ENCODE assay signal across 8 cellular contexts in genomic region chr7:83655951-83656556, GRCh38. TPM values are rescaled to one million over a fixed set of nuclear protein-coding genes. Genes with fewer than 3 reads are reported as not detected.
DNase-seq lines count a peak whose midpoint lies in the region; ATAC-seq lines count a peak whose summit lies in the region.

No MANE protein-coding gene starts in this region.

- H3K4me3 Mint-ChIP-seq in activated naive CD4-positive, alpha-beta T cell treated with anti-CD3 and anti-CD28 coated beads for 36 hours, result no peak overlapping the region
- no peak overlapping the region for H3K4me3 Mint-ChIP-seq in activated naive CD8-positive, alpha-beta T cell treated with anti-CD3 and anti-CD28 coated beads for 36 hours

- intact Hi-C loops in activated naive CD4-positive, alpha-beta T cell treated with anti-CD3 and anti-CD28 coated beads for 36 hours (cut with micrococcal nuclease), result loop anchor here (1.0 kb wide), 2 partner anchors 245 to 846 kb away; no protein-coding TSS in a partner anchor

- ATAC-seq in activated naive CD4-positive, alpha-beta T cell treated with anti-CD3 and anti-CD28 coated beads, Interleukin-2, amount 50 U/mL, for 72 hours, result no peak
- ATAC-seq in HG02678 (IDR thresholded peaks at IDR 0.05; ENCODE audit: unreplicated experiment) (peak; percentile 83), left lobe of liver (peak; percentile 77)

- no peaks in the 10 kb centered on the region for H3K27me3 Mint-ChIP-seq in activated naive CD4-positive, alpha-beta T cell treated with anti-CD3 and anti-CD28 coated beads for 36 hours (ENCODE audit: low read depth)
- H3K27me3 Mint-ChIP-seq in activated naive CD8-positive, alpha-beta T cell treated with anti-CD3 and anti-CD28 coated beads for 36 hours, result no peaks in the 10 kb centered on the region

- DNase-seq in activated naive CD4-positive, alpha-beta T cell treated with anti-CD3 and anti-CD28 coated beads for 36 hours, result peak; percentile 13
- no peak for DNase-seq in activated naive CD4-positive, alpha-beta T cell treated with anti-CD3 and anti-CD28 coated beads, Interleukin-2, amount 50 U/mL, for 72 hours (ENCODE audit: low spot score in 2 of 2)
- DNase-seq in NCI-H1417 treated with DMSO at 0.1 percent for 48 hours (lab: John Stamatoyannopoulos, UW) (peak; percentile 49), astrocyte of the hippocampus (ENCODE audit: low read depth, low spot score) (peak; percentile 70), left lobe of liver (ENCODE audit: low spot score) (no peak), cortex of kidney (lab: John Stamatoyannopoulos, UW) (no peak)
- no peak for DNase-seq in activated naive CD8-positive, alpha-beta T cell treated with anti-CD3 and anti-CD28 coated beads for 36 hours

- H3K36me3 Mint-ChIP-seq in activated naive CD4-positive, alpha-beta T cell treated with anti-CD3 and anti-CD28 coated beads for 36 hours (ENCODE audit: low read depth), result no peaks in the 10 kb centered on the region
- H3K36me3 Mint-ChIP-seq in activated naive CD4-positive, alpha-beta T cell treated with anti-CD3 and anti-CD28 coated beads, Interleukin-2, amount 50 U/mL, for 72 hours, result no peaks in the 10 kb centered on the region
- no peaks in the 10 kb centered on the region for H3K36me3 Mint-ChIP-seq in activated naive CD8-positive, alpha-beta T cell treated with anti-CD3 and anti-CD28 coated beads for 36 hours

- no peak overlapping the region for H3K27ac Mint-ChIP-seq in activated naive CD4-positive, alpha-beta T cell treated with anti-CD3 and anti-CD28 coated beads for 36 hours
- no peak overlapping the region for H3K27ac Mint-ChIP-seq in activated naive CD4-positive, alpha-beta T cell treated with anti-CD3 and anti-CD28 coated beads, Interleukin-2, amount 50 U/mL, for 72 hours
- no peak overlapping the region for H3K27ac Mint-ChIP-seq in activated naive CD8-positive, alpha-beta T cell treated with anti-CD3 and anti-CD28 coated beads for 36 hours

- H3K9me3 Mint-ChIP-seq in activated naive CD4-positive, alpha-beta T cell treated with anti-CD3 and anti-CD28 coated beads for 36 hours, result peaks cover 3% of the 10 kb centered on the region
- H3K9me3 Mint-ChIP-seq in activated naive CD4-positive, alpha-beta T cell treated with anti-CD3 and anti-CD28 coated beads, Interleukin-2, amount 50 U/mL, for 72 hours, result peaks cover 0 to 3% of the 10 kb centered on the region in 2 donors
- H3K9me3 Mint-ChIP-seq in activated naive CD8-positive, alpha-beta T cell treated with anti-CD3 and anti-CD28 coated beads for 36 hours, result no peaks in the 10 kb centered on the region

- CTCF ChIA-PET in activated naive CD4-positive, alpha-beta T cell treated with anti-CD3 and anti-CD28 coated beads for 36 hours (lab: Charles Lee), result no interaction called here

- no peaks in the 10 kb centered on the region for H3K4me1 Mint-ChIP-seq in activated naive CD4-positive, alpha-beta T cell treated with anti-CD3 and anti-CD28 coated beads for 36 hours (ENCODE audit: low read depth)
- H3K4me1 Mint-ChIP-seq in activated naive CD8-positive, alpha-beta T cell treated with anti-CD3 and anti-CD28 coated beads for 36 hours, result no peaks in the 10 kb centered on the region

RNA-seq across cellular contexts. Expression of gene SEMA3E, which starts 7.1 kb away (rescaled TPM):
- total RNA-seq in activated naive CD4-positive, alpha-beta T cell treated with anti-CD3 and anti-CD28 coated beads for 36 hours, result not detected
- total RNA-seq in activated naive CD4-positive, alpha-beta T cell treated with anti-CD3 and anti-CD28 coated beads, Interleukin-2, amount 50 U/mL, for 72 hours, result not detected
- total RNA-seq in left lobe of liver, result 0.45 TPM
- not detected for total RNA-seq in activated naive CD8-positive, alpha-beta T cell treated with anti-CD3 and anti-CD28 coated beads for 36 hours

Comparison
In these comparisons a context has a peak if more than half of its experiments do, and no peak if none do; other contexts are left out.
1. DNase-seq: peak in activated naive CD4-positive, alpha-beta T cell treated with anti-CD3 and anti-CD28 coated beads for 36 hours (single experiment), NCI-H1417 treated with DMSO at 0.1 percent for 48 hours (single experiment) and astrocyte of the hippocampus (single experiment); none in activated naive CD4-positive, alpha-beta T cell treated with anti-CD3 and anti-CD28 coated beads, Interleukin-2, amount 50 U/mL, for 72 hours (0 of 2), left lobe of liver (single experiment), activated naive CD8-positive, alpha-beta T cell treated with anti-CD3 and anti-CD28 coated beads for 36 hours (single experiment) and cortex of kidney (single experiment).
2. ATAC-seq: peak in HG02678 (single experiment) and left lobe of liver (single experiment); none in activated naive CD4-positive, alpha-beta T cell treated with anti-CD3 and anti-CD28 coated beads, Interleukin-2, amount 50 U/mL, for 72 hours (0 of 2).